In genomic region chr5:142129447-142129846, GRCh38 we compare ENCODE assay signal across 1 cellular context.
TF ChIP-seq lines count a peak whose summit lies in the region.

No MANE protein-coding gene starts in this region.

TF ChIP-seq in HepG2, 621 proteins besides CTCF, POLR2A, EP300 and RAD21:
- TF ChIP-seq RXRB (CRISPR knock-in tag; IDR thresholded peaks at IDR 0.05; ENCODE audit: borderline replicate concordance) = no peak
- no peak for TF ChIP-seq ZNF230 (CRISPR knock-in tag; IDR thresholded peaks at IDR 0.05)
- TF ChIP-seq TBL1XR1 (IDR thresholded peaks at IDR 0.05; ENCODE audit: borderline replicate concordance, low read length, partially characterized antibody) = no peak
- no peak for TF ChIP-seq BATF2 (CRISPR knock-in tag; IDR thresholded peaks at IDR 0.05)
- TF ChIP-seq ZNF264 (CRISPR knock-in tag; IDR thresholded peaks at IDR 0.05) = no peak
- no peak for TF ChIP-seq DDIT3 (CRISPR knock-in tag; IDR thresholded peaks at IDR 0.05)
- TF ChIP-seq ZMAT5 (CRISPR knock-in tag; IDR thresholded peaks at IDR 0.05; ENCODE audit: borderline replicate concordance, low read depth) = no peak
- no peak for TF ChIP-seq MAZ (IDR thresholded peaks at IDR 0.05; ENCODE audit: borderline replicate concordance, low read depth, low read length)
- TF ChIP-seq MAZ (CRISPR knock-in tag; IDR thresholded peaks at IDR 0.05; ENCODE audit: low read depth) = no peak
